8 cellular contexts compared by ENCODE assay signal in the genomic region with DNA sequence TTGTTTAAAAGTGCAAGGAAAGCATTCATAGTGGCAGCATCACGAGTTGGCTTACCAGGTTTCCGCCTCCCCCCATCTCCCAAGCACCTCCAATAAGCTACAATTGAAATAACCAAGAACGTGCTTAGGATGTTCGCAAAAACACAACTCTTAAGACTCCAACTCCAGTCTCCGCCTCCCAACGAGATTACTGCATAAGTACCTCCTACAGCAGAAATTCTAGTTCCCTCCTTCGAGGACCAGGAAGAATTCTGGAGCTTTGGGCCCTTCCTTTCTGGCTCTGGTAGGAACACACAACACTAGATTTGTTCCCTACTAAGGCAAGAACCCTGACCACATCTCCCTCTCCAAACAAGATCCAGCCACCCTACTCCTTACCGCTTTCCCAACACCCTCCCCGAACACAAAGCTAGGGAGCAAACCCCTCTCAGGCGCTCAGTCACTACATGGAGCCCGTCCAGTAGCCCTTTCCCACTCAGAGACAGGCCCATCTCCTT. TPM values are rescaled to one million over a fixed set of nuclear protein-coding genes. Genes with fewer than 3 reads are reported as not detected.
DNase-seq lines count a peak whose midpoint lies in the region; ATAC-seq, FAIRE-seq and TF ChIP-seq lines count a peak whose summit lies in the region.

No MANE protein-coding gene starts in this region.

- no peaks in the 10 kb centered on the region for H3K27me3 ChIP-seq in keratinocyte (ENCODE audit: control insufficient read depth, extremely low read depth, insufficient read depth, low read length)

- H3K9me3 Mint-ChIP-seq in CD14-positive monocyte (peaks cover 0 to 5% (median 0%) of the 10 kb centered on the region in 7 donors), MCF 10A (ENCODE audit: unreplicated experiment) (no peaks in the 10 kb centered on the region)

- H3K9me1 ChIP-seq in keratinocyte (ENCODE audit: control insufficient read depth, extremely low read depth, insufficient read depth, low read length) = peaks cover 2% of the 10 kb centered on the region

- H3K9me3 ChIP-seq in SK-N-MC (ENCODE audit: low read depth, low read length) (no peaks in the 10 kb centered on the region), keratinocyte (ENCODE audit: control insufficient read depth, low read depth, low read length) (no peaks in the 10 kb centered on the region)

- H3K27ac ChIP-seq in SK-N-MC = peak overlapping the region; percentile 90; the same call in 1 of the 2 replicates
- H3K27ac ChIP-seq in keratinocyte (ENCODE audit: control insufficient read depth, insufficient read depth, low read length) = peak overlapping the region; percentile 98

- peak overlapping the region; percentile 92 for H2AFZ ChIP-seq in keratinocyte (ENCODE audit: control insufficient read depth, low read length)

- POLR2A ChIA-PET in MCF 10A (lab: Yijun Ruan, JAX) = interaction anchor here (0.5 to 6.7 kb wide), 50 partner anchors 10 to 1269 kb away, joined by 3 to 118 read pairs (median 5); a partner anchor contains a TSS

- FAIRE-seq in keratinocyte (lab: Jason Lieb, UNC) = peak; percentile 17

- H3K27ac Mint-ChIP-seq in CD14-positive monocyte (peak overlapping the region; percentile 98 to 100 (median 99)), MCF 10A (ENCODE audit: low read depth, unreplicated experiment) (peak overlapping the region; percentile 94)

- TSS peak; percentile 51 for BruUV-seq in MCF 10A (replicated peaks; lab: Mats Ljungman, UMichigan)

- no peak for ATAC-seq in HG03571 (IDR thresholded peaks at IDR 0.05; ENCODE audit: unreplicated experiment)

- intact Hi-C loops in CD14-positive monocyte (cut with micrococcal nuclease) = loop anchor here (1.0 to 10.0 kb wide), 4 partner anchors 17 to 490 kb away; a partner anchor contains a TSS
- intact Hi-C loops in MCF 10A (cut with micrococcal nuclease) = loop anchor here (1.0 to 10.0 kb wide), 7 partner anchors 74 to 490 kb away; a partner anchor contains a TSS

- H3K27me3 Mint-ChIP-seq in CD14-positive monocyte (ENCODE audit: low read depth in 3 of 3) (peaks cover 0 to 4% (median 4%) of the 10 kb centered on the region in 3 donors), MCF 10A (ENCODE audit: insufficient read depth, unreplicated experiment) (no peaks in the 10 kb centered on the region)

- peaks cover 53% of the 10 kb centered on the region for H3K4me1 Mint-ChIP-seq in CD14-positive monocyte
- H3K4me1 Mint-ChIP-seq in MCF 10A (ENCODE audit: insufficient read depth, unreplicated experiment) = peaks cover 39% of the 10 kb centered on the region

- H3K9ac ChIP-seq in SK-N-MC (ENCODE audit: insufficient read length) (peak overlapping the region; percentile 98), keratinocyte (ENCODE audit: control insufficient read depth, extremely low read depth, insufficient read depth, low read length) (peak overlapping the region; percentile 98)

- peak overlapping the region; percentile 88 for H3K4me3 ChIP-seq in SK-N-MC
- H3K4me3 ChIP-seq in keratinocyte (ENCODE audit: control insufficient read depth in 2 of 3, extremely low read depth in 1 of 3, insufficient read depth in 2 of 3, low read depth in 1 of 3, low read length in 3 of 3) = peak overlapping the region; percentile 75 to 100 (median 98)

- H3K36me3 Mint-ChIP-seq in CD14-positive monocyte (peaks cover 4 to 10% of the 10 kb centered on the region in 2 donors), MCF 10A (ENCODE audit: insufficient read depth, unreplicated experiment) (peaks cover 14% of the 10 kb centered on the region)

- H3K4me1 ChIP-seq in keratinocyte (ENCODE audit: control insufficient read depth, extremely low read depth, insufficient read depth, low read length) = peaks cover 37% of the 10 kb centered on the region

- CTCF ChIA-PET in MCF 10A (lab: Yijun Ruan, JAX) = interaction anchor here (0.6 to 2.2 kb wide), 9 partner anchors 33 to 815 kb away, joined by 3 to 10 read pairs (median 3); no protein-coding TSS in a partner anchor

- TF ChIP-seq CTCF in CD14-positive monocyte (IDR thresholded peaks at IDR 0.05) (no peak), MCF 10A (IDR thresholded peaks at IDR 0.05; ENCODE audit: unreplicated experiment) (no peak), keratinocyte (optimal IDR thresholded peaks at IDR 0.05 in 1 of 3, IDR thresholded peaks at IDR 0.05 in 1 of 3, conservative IDR thresholded peaks at IDR 0.05 in 1 of 3; ENCODE audit: extremely low read depth in 1 of 3, insufficient read depth in 2 of 3, low read length in 3 of 3) (no peak)

- dilution Hi-C loops in keratinocyte (cut with MboI; ENCODE audit: extremely low pct_ligation_motif_present, low sequenced_read_pairs) = no loop called here

- peaks cover 62% of the 10 kb centered on the region for H3K79me2 ChIP-seq in keratinocyte (ENCODE audit: control insufficient read depth, insufficient read depth, low read length)

- H3K36me3 ChIP-seq in SK-N-MC (ENCODE audit: insufficient read depth, low read length) (no peaks in the 10 kb centered on the region), keratinocyte (ENCODE audit: control insufficient read depth in 2 of 2, extremely low read depth in 1 of 2, insufficient read depth in 2 of 2, low read length in 2 of 2) (peaks cover 0 to 3% of the 10 kb centered on the region in 2 experiments)

- H3K4me3 Mint-ChIP-seq in CD14-positive monocyte = peak overlapping the region; percentile 96 to 98
- H3K4me3 Mint-ChIP-seq in MCF 10A (ENCODE audit: unreplicated experiment) = peak overlapping the region; percentile 92

- DNase-seq in CD14-positive monocyte (ENCODE audit: low spot score) (peak; percentile 47), HT1080 (ENCODE audit: low read depth) (peak; percentile 73), SK-N-MC (ENCODE audit: low read depth, low spot score) (no peak), MCF 10A (ENCODE audit: unreplicated experiment) (peak; percentile 65), keratinocyte (ENCODE audit: low read depth, low spot score) (no peak), hippocampal formation (lab: John Stamatoyannopoulos, UW) (no peak)
- DNase-seq in stimulated activated CD4-positive, alpha-beta T cell treated with anti-CD3 and anti-CD28 coated beads, Interleukin-2, amount 100 ng/mL, for 4 hours (ENCODE audit: low read depth) = peak; percentile 19

- peak overlapping the region; percentile 91 for H3K4me2 ChIP-seq in keratinocyte (ENCODE audit: control insufficient read depth, extremely low read depth, insufficient read depth, low read depth, low read length)

- peaks cover 1% of the 10 kb centered on the region for H4K20me1 ChIP-seq in keratinocyte (ENCODE audit: control insufficient read depth, extremely low read depth, insufficient read depth, low read length)

RNA-seq across cellular contexts. Expression of a gene that starts 0.7 kb away (rescaled TPM):
- polyA plus RNA-seq in CD14-positive monocyte = 10 to 100 TPM; 30.2 to 34.8 TPM
- 33.0 and 38.3 TPM in 2 replicates for total RNA-seq in HT1080 (2014; rRNA removed; shearing (Covaris generic))
- polyA plus RNA-seq in HT1080 (2015; cell fraction: cytosol; rRNA removed) = 35.1 and 43.0 TPM in 2 replicates
- 80.4 and 80.8 TPM in 2 replicates for polyA plus RNA-seq in HT1080 (2015; cell fraction: nucleus; rRNA removed)
- total RNA-seq in MCF 10A (2022) = 44.3 and 47.3 TPM in 2 replicates
- polyA plus RNA-seq in keratinocyte = 12.4 to 14.3 TPM (median 13.3 TPM) in 3 replicates
- polyA plus RNA-seq in keratinocyte (2011; ENCODE audit: low read depth) = 23.9 TPM
- 4.3 and 6.7 TPM in 2 replicates for polyA plus RNA-seq in keratinocyte (2011; cell fraction: cytosol; rRNA removed)
- polyA plus RNA-seq in keratinocyte (2011; cell fraction: nucleus; rRNA removed) = 22.9 and 26.8 TPM in 2 replicates
- polyA plus RNA-seq in keratinocyte (2012; ENCODE audit: low replicate concordance) = 20.0 and 27.2 TPM in 2 replicates
- 11.4 to 25.7 TPM (median 19.8 TPM) in 3 replicates for polyA minus RNA-seq in keratinocyte
- polyA minus RNA-seq in keratinocyte (2011; cell fraction: cytosol; rRNA and poly(A)+ RNA removed) = 7.7 TPM
- 27.6 and 45.6 TPM in 2 replicates for polyA minus RNA-seq in keratinocyte (2011; cell fraction: nucleus; rRNA and poly(A)+ RNA removed)

Comparison
In these comparisons a context has a peak if more than half of its experiments do, and no peak if none do; other contexts are left out.
1. DNase-seq: peak in CD14-positive monocyte (single experiment), HT1080 (single experiment), MCF 10A (single experiment) and stimulated activated CD4-positive, alpha-beta T cell treated with anti-CD3 and anti-CD28 coated beads, Interleukin-2, amount 100 ng/mL, for 4 hours (single experiment); none in SK-N-MC (single experiment), keratinocyte (single experiment) and hippocampal formation (0 of 2).